ENCODE assay signal across 7 cellular contexts in the genomic region with DNA sequence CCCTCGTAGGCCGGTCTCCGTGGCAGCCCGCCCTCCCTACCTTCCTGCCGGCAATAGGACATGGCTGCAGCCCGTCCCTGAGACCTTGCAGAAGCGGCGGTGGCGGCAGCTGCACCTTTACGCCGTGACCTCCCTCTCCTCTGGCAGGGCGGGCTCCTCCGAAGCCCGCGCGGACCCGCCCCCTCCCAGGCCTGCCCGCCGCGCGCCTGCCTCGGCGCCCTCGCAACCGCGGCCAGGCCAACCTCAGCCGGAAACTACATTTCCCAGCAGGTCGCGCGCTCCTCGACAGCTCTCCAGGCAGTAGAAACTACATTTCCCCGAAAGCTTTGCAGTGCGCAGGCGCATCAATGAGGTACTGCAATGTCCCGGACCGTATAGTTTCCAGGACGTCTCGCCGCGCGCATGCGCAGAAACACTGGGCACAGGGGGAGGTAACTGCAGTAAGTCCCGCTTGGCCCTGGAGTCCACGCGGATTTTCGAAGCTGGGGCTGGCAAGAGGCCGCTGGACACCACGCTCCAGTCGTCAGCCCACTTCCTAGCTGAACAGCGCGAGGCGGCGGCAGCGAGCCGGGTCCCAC. TPM values are rescaled to one million over a fixed set of nuclear protein-coding genes. Genes with fewer than 3 reads are reported as not detected.
A peak's percentile ranks its signal among the peaks of the same experiment; 100 is the strongest.
DNase-seq lines count a peak whose midpoint lies in the region; ATAC-seq, FAIRE-seq and TF ChIP-seq lines count a peak whose summit lies in the region.

A gene (minus strand): TSS at position 256 of the 578 bp plus-strand sequence. CDS start 194 bp downstream, at position 62.
A gene with protein sequence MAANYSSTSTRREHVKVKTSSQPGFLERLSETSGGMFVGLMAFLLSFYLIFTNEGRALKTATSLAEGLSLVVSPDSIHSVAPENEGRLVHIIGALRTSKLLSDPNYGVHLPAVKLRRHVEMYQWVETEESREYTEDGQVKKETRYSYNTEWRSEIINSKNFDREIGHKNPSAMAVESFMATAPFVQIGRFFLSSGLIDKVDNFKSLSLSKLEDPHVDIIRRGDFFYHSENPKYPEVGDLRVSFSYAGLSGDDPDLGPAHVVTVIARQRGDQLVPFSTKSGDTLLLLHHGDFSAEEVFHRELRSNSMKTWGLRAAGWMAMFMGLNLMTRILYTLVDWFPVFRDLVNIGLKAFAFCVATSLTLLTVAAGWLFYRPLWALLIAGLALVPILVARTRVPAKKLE (plus strand): TSS at position 438 of the 578 bp plus-strand sequence. CDS start 142 bp downstream, outside the sequence.

- peak within 1 kb of the TSS; percentile 80 for H2AFZ ChIP-seq in astrocyte (ENCODE audit: low read depth, low read length)

- H3K27ac Mint-ChIP-seq in T-helper 2 cell treated with Interferon-gamma antibody and Interleukin-4, amounts not matched to agents 5 μg/mL and 100 μg/mL, for 36 hours, result peak within 1 kb of the TSS; percentile 92
- H3K27ac Mint-ChIP-seq in astrocyte (ENCODE audit: unreplicated experiment), result peak within 1 kb of the TSS; percentile 93

- H3K27me3 ChIP-seq in astrocyte (ENCODE audit: insufficient read depth, low read length), result no peaks in the 10 kb centered on the region

- H4K20me1 ChIP-seq in astrocyte (ENCODE audit: insufficient read depth, low read length), result peaks cover 37% of the 10 kb centered on the region

- no peak for TF ChIP-seq CTCF in astrocyte (IDR thresholded peaks at IDR 0.05; ENCODE audit: insufficient read depth, low read depth, low read length)

- H3K27ac ChIP-seq in astrocyte (ENCODE audit: low read depth, low read length), result peak within 1 kb of the TSS; percentile 88

- DNase-seq in NCI-H1930 (lab: John Stamatoyannopoulos, UW) (peak; percentile 88 to 94), astrocyte (ENCODE audit: low read depth) (peak; percentile 94), hepatic stellate cell (ENCODE audit: low spot score) (peak; percentile 100), renal cortical epithelial cell (ENCODE audit: low read depth) (peak; percentile 99)
- peak; percentile 99 for DNase-seq in T-helper 2 cell treated with Interferon-gamma antibody and Interleukin-4, amounts not matched to agents 5 μg/mL and 100 μg/mL, for 36 hours (ENCODE audit: low spot score)

- H3K36me3 Mint-ChIP-seq in T-helper 2 cell treated with Interferon-gamma antibody and Interleukin-4, amounts not matched to agents 5 μg/mL and 100 μg/mL, for 36 hours (ENCODE audit: low read depth), result peaks cover 36% of the 10 kb centered on the region
- peaks cover 18% of the 10 kb centered on the region for H3K36me3 Mint-ChIP-seq in astrocyte (ENCODE audit: low read depth, unreplicated experiment)

- no peaks in the 10 kb centered on the region for H3K9me3 Mint-ChIP-seq in T-helper 2 cell treated with Interferon-gamma antibody and Interleukin-4, amounts not matched to agents 5 μg/mL and 100 μg/mL, for 36 hours
- H3K9me3 Mint-ChIP-seq in astrocyte (ENCODE audit: unreplicated experiment), result no peaks in the 10 kb centered on the region

- peaks cover 20% of the 10 kb centered on the region for H3K4me1 ChIP-seq in astrocyte (ENCODE audit: insufficient read depth, low read length)

- H3K79me2 ChIP-seq in astrocyte (ENCODE audit: insufficient read depth, low read length), result peaks cover 59% of the 10 kb centered on the region

- FAIRE-seq in astrocyte (lab: Jason Lieb, UNC), result no peak

- H3K27me3 Mint-ChIP-seq in T-helper 2 cell treated with Interferon-gamma antibody and Interleukin-4, amounts not matched to agents 5 μg/mL and 100 μg/mL, for 36 hours (ENCODE audit: low read depth), result no peaks in the 10 kb centered on the region
- H3K27me3 Mint-ChIP-seq in astrocyte (ENCODE audit: low read depth, unreplicated experiment), result no peaks in the 10 kb centered on the region

- H3K4me1 Mint-ChIP-seq in T-helper 2 cell treated with Interferon-gamma antibody and Interleukin-4, amounts not matched to agents 5 μg/mL and 100 μg/mL, for 36 hours (ENCODE audit: low read depth), result peaks cover 42% of the 10 kb centered on the region
- peaks cover 28% of the 10 kb centered on the region for H3K4me1 Mint-ChIP-seq in astrocyte (ENCODE audit: low read depth, unreplicated experiment)

- ATAC-seq in GM18502 (IDR thresholded peaks at IDR 0.05; ENCODE audit: poor library complexity, unreplicated experiment), result peak; percentile 79
- peak; percentile 94 for ATAC-seq in HG02970 (IDR thresholded peaks at IDR 0.05; ENCODE audit: low FRiP score, unreplicated experiment)

- H3K4me3 ChIP-seq in astrocyte (ENCODE audit: insufficient read depth, low read depth, low read length), result peak within 1 kb of the TSS; percentile 89

- peak within 1 kb of the TSS; percentile 95 for H3K9ac ChIP-seq in astrocyte (ENCODE audit: low read length)

- no peaks in the 10 kb centered on the region for H3K9me3 ChIP-seq in astrocyte (ENCODE audit: insufficient read depth, low read depth, low read length)

- peak within 1 kb of the TSS; percentile 98 for H3K4me2 ChIP-seq in astrocyte (ENCODE audit: low read length)

- peak within 1 kb of the TSS; percentile 94 for H3K4me3 Mint-ChIP-seq in T-helper 2 cell treated with Interferon-gamma antibody and Interleukin-4, amounts not matched to agents 5 μg/mL and 100 μg/mL, for 36 hours
- peak within 1 kb of the TSS; percentile 97 for H3K4me3 Mint-ChIP-seq in astrocyte (ENCODE audit: unreplicated experiment)

- peaks cover 15% of the 10 kb centered on the region for H3K36me3 ChIP-seq in astrocyte (ENCODE audit: insufficient read depth, low read length)

RNA-seq across cellular contexts. Expression of the first gene that starts in this region (rescaled TPM):
- total RNA-seq in astrocyte (10.3 TPM in 2 replicates), renal cortical epithelial cell (15.4 and 17.7 TPM in 2 replicates)

RNA-seq across cellular contexts. Expression of the second gene that starts in this region (rescaled TPM):
- 76.7 and 79.2 TPM in 2 replicates for total RNA-seq in astrocyte
- total RNA-seq in renal cortical epithelial cell, result 53.5 and 76.2 TPM in 2 replicates

Comparison
In these comparisons a context has a peak if more than half of its experiments do, and no peak if none do; other contexts are left out.
1. Peak in every context shown above with its lines: DNase-seq, ATAC-seq, H3K4me3 ChIP-seq and H3K27ac ChIP-seq.